Comparison of ENCODE assay signal across 21 cellular contexts in genomic region chr6:4550227-4550597, GRCh38.
A peak's percentile ranks its signal among the peaks of the same experiment; 100 is the strongest.
DNase-seq lines count a peak whose midpoint lies in the region; ATAC-seq and TF ChIP-seq lines count a peak whose summit lies in the region.
"Had no signal": no experiment of that assay in that cellular context is flagged by ENCODE, and none has a peak within 500 bp of the region (broad histone marks: within the 10 kb centered on the region; RNA-seq: fewer than 3 reads in every experiment).

No MANE protein-coding gene starts in this region.

- no peak overlapping the region for H3K27ac Mint-ChIP-seq in osteocyte (ENCODE audit: unreplicated experiment)
- H3K27ac Mint-ChIP-seq: CD4-positive, alpha-beta memory T cell; HFFc6 had no signal

- peaks cover 3% of the 10 kb centered on the region for H3K27me3 Mint-ChIP-seq in osteocyte (ENCODE audit: unreplicated experiment)

- H3K36me3 Mint-ChIP-seq in osteocyte (ENCODE audit: unreplicated experiment), result no peaks in the 10 kb centered on the region
- H3K36me3 Mint-ChIP-seq: CD4-positive, alpha-beta memory T cell had no signal

- H3K9me3 Mint-ChIP-seq in osteocyte (ENCODE audit: unreplicated experiment), result no peaks in the 10 kb centered on the region
- H3K9me3 Mint-ChIP-seq: HFFc6 had no signal

- no peak for TF ChIP-seq CTCF in osteocyte (IDR thresholded peaks at IDR 0.05)

- H3K4me3 Mint-ChIP-seq in osteocyte (ENCODE audit: unreplicated experiment), result no peak overlapping the region
- H3K4me3 Mint-ChIP-seq: CD4-positive, alpha-beta memory T cell; HFFc6 had no signal

- ATAC-seq in esophagus mucosa, result peak; percentile 15
- no peak for ATAC-seq in GM18870 (IDR thresholded peaks at IDR 0.05; ENCODE audit: unreplicated experiment)
- ATAC-seq in GM21423 (IDR thresholded peaks at IDR 0.05; ENCODE audit: unreplicated experiment), result no peak
- ATAC-seq: Panc1 had no signal

- DNase-seq in activated CD4-positive, alpha-beta T cell treated with anti-CD3 and anti-CD28 coated beads for 48 hours, result peak; percentile 5
- no peak for DNase-seq in activated CD4-positive, alpha-beta T cell treated with anti-CD3 and anti-CD28 coated beads, Interleukin-2, amount 50 U/mL, for 1 hour
- peak; percentile 64 for DNase-seq in osteocyte (ENCODE audit: extremely low spot score, unreplicated experiment)
- no peak for DNase-seq in activated CD4-positive, CD25-positive, alpha-beta regulatory T cell treated with anti-CD3 and anti-CD28 coated beads, Interleukin-2, amount 50 U/mL, for 72 hours
- DNase-seq: 8988T; CD4-positive, alpha-beta memory T cell; DND-41; HFFc6; KG1; NCI-H1105 treated with DMSO at 0.1 percent for 48 hours; NCI-H2029 treated with DMSO at 0.1 percent for 48 hours; NCI-H226; NCI-H510A treated with DMSO at 0.1 percent for 48 hours; NCI-H748 treated with DMSO at 0.1 percent for 48 hours; NK-92 treated with Interleukin-12 subunit alpha and Interleukin-12 subunit beta, amount 100 ng/mL, for 24 hours; SIG-M5; SK-N-SH had no signal

- no peaks in the 10 kb centered on the region for H3K4me1 Mint-ChIP-seq in osteocyte (ENCODE audit: unreplicated experiment)
- H3K4me1 Mint-ChIP-seq: CD4-positive, alpha-beta memory T cell had no signal

Comparison
In these comparisons a context has a peak if more than half of its experiments do, and no peak if none do; other contexts are left out.
1. DNase-seq: peak in activated CD4-positive, alpha-beta T cell treated with anti-CD3 and anti-CD28 coated beads for 48 hours (single experiment) and osteocyte (single experiment); none in activated CD4-positive, alpha-beta T cell treated with anti-CD3 and anti-CD28 coated beads, Interleukin-2, amount 50 U/mL, for 1 hour (single experiment) and activated CD4-positive, CD25-positive, alpha-beta regulatory T cell treated with anti-CD3 and anti-CD28 coated beads, Interleukin-2, amount 50 U/mL, for 72 hours (single experiment).